8 cellular contexts compared by ENCODE assay signal in genomic region chr5:43006411-43007202, GRCh38. TPM values are rescaled to one million over a fixed set of nuclear protein-coding genes. Genes with fewer than 3 reads are reported as not detected.
DNase-seq lines count a peak whose midpoint lies in the region; ATAC-seq and TF ChIP-seq lines count a peak whose summit lies in the region.

No MANE protein-coding gene starts in this region.

- no peaks in the 10 kb centered on the region for H3K36me3 ChIP-seq in RWPE2 (ENCODE audit: low read depth)
- no peaks in the 10 kb centered on the region for H3K36me3 ChIP-seq in psoas muscle (ENCODE audit: insufficient read depth in 1 of 2, low read depth in 1 of 2)

- DNase-seq in Calu3 = no peak
- no peak for DNase-seq in RWPE2 (ENCODE audit: low spot score)
- DNase-seq in epithelial cell of prostate (ENCODE audit: low read depth, low spot score) = no peak
- no peak for DNase-seq in psoas muscle
- DNase-seq in stimulated activated CD4-positive, alpha-beta T cell treated with anti-CD3 and anti-CD28 coated beads, Interleukin-4, amount 100 ng/mL, for 4 hours = no peak
- no peak for DNase-seq in superior temporal gyrus (ENCODE audit: extremely low spot score)

- peak overlapping the region; percentile 47 for H3K27ac Mint-ChIP-seq in Calu3 (ENCODE audit: unreplicated experiment)

- H3K36me3 Mint-ChIP-seq in Calu3 (ENCODE audit: insufficient read depth, unreplicated experiment) = peaks cover 37% of the 10 kb centered on the region

- H3K9me3 Mint-ChIP-seq in Calu3 (ENCODE audit: low read depth, unreplicated experiment) = no peaks in the 10 kb centered on the region

- H3K9me3 ChIP-seq in RWPE2 (ENCODE audit: severe bottlenecking) = no peaks in the 10 kb centered on the region
- H3K9me3 ChIP-seq in psoas muscle = no peaks in the 10 kb centered on the region

- WGBS in psoas muscle, 3 donors = 73 to 80% (median 79%) methylated on average over 19 of the region's 19 CpGs

- CTCF ChIA-PET in Calu3 (lab: Charles Lee) = no interaction called here

- H3K27me3 Mint-ChIP-seq in Calu3 (ENCODE audit: unreplicated experiment) = no peaks in the 10 kb centered on the region

- no peak overlapping the region for H3K4me3 ChIP-seq in RWPE2 (ENCODE audit: severe bottlenecking)
- H3K4me3 ChIP-seq in psoas muscle = peak overlapping the region; percentile 74

- H3K4me1 ChIP-seq in RWPE2 (ENCODE audit: insufficient read depth, poor library complexity, severe bottlenecking) = peaks cover 12% of the 10 kb centered on the region
- no peaks in the 10 kb centered on the region for H3K4me1 ChIP-seq in psoas muscle

- H3K4me1 Mint-ChIP-seq in Calu3 (ENCODE audit: low read depth, unreplicated experiment) = peaks cover 22% of the 10 kb centered on the region

- BruUV-seq in Calu3 (replicated peaks; lab: Mats Ljungman, UMichigan) = no TSS peak

- no peak for ATAC-seq in RWPE2 (ENCODE audit: low read depth)
- ATAC-seq in psoas muscle = no peak
- no peak for ATAC-seq in GM19035 (IDR thresholded peaks at IDR 0.05; ENCODE audit: unreplicated experiment)
- ATAC-seq in HG02938 (IDR thresholded peaks at IDR 0.05; ENCODE audit: unreplicated experiment) = no peak

- H3K27me3 ChIP-seq in RWPE2 (ENCODE audit: insufficient read depth, poor library complexity, severe bottlenecking) (no peaks in the 10 kb centered on the region), psoas muscle (ENCODE audit: insufficient read depth in 3 of 3, low read length in 2 of 3) (peaks cover 0 to 42% (median 21%) of the 10 kb centered on the region in 3 donors)

- peak overlapping the region; percentile 88 for H3K27ac ChIP-seq in RWPE2 (ENCODE audit: poor library complexity, severe bottlenecking)
- H3K27ac ChIP-seq in epithelial cell of prostate = peak overlapping the region; percentile 94
- peak overlapping the region; percentile 90 for H3K27ac ChIP-seq in psoas muscle

- H3K4me3 Mint-ChIP-seq in Calu3 (ENCODE audit: low read depth, unreplicated experiment) = peak overlapping the region; percentile 73

- intact Hi-C loops in Calu3 (cut with micrococcal nuclease; ENCODE audit: unreplicated experiment) = no loop called here
- intact Hi-C loops in psoas muscle (cut with DNase I) = loop anchor here in 1 of 2 donors (5.0 kb wide), 1 partner anchor 36 kb away; the partner anchor contains the start of gene ANXA2R

- TF ChIP-seq CTCF in Calu3 (IDR thresholded peaks at IDR 0.05; ENCODE audit: unreplicated experiment) = no peak
- TF ChIP-seq CTCF in RWPE2 (IDR thresholded peaks at IDR 0.05; ENCODE audit: poor library complexity, severe bottlenecking) = no peak
- no peak for TF ChIP-seq CTCF in psoas muscle (IDR thresholded peaks at IDR 0.05)

RNA-seq across cellular contexts. Expression of gene ANXA2R, which starts 33.5 kb away (rescaled TPM):
- total RNA-seq in Calu3 (2022) (8.0 and 9.4 TPM in 2 replicates), psoas muscle (1 to 10 TPM in 1 of 4 donors, under 1 TPM in 3; 0.46 to 1.6 (median 0.78) TPM)
- 1 to 10 TPM in 2 of 3 donors, under 1 TPM in 1; 0.66 to 2.7 (median 1.8) TPM for polyA plus RNA-seq in psoas muscle
